8 cellular contexts compared by ENCODE assay signal in genomic region chr4:163165217-163166017, GRCh38. TPM values are rescaled to one million over a fixed set of nuclear protein-coding genes. Genes with fewer than 3 reads are reported as not detected.
A peak's percentile ranks its signal among the peaks of the same experiment; 100 is the strongest.
DNase-seq lines count a peak whose midpoint lies in the region; ATAC-seq and TF ChIP-seq lines count a peak whose summit lies in the region.

No MANE protein-coding gene starts in this region.

- CTCF ChIA-PET in activated naive CD4-positive, alpha-beta T cell treated with anti-CD3 and anti-CD28 coated beads for 36 hours (lab: Charles Lee): interaction anchor here (0.7 kb wide), 1 partner anchor 27 kb away, joined by 5 read pairs; no protein-coding TSS in a partner anchor
- CTCF ChIA-PET in activated B cell treated with CpG ODN at 0.5 μM for 24 hours (lab: Charles Lee): no interaction called here

- peak overlapping the region; percentile 95 for H3K4me3 ChIP-seq in iPS-18a (ENCODE audit: low read length)
- peak overlapping the region; percentile 63 to 94 (median 91) for H3K4me3 ChIP-seq in spleen

- H3K27ac ChIP-seq in iPS-18a (ENCODE audit: low read length) (peak overlapping the region; percentile 34), spleen (peak overlapping the region in 7 of 8 donors; percentile 80 to 92 (median 90))

- H3K9me3 Mint-ChIP-seq in activated naive CD4-positive, alpha-beta T cell treated with anti-CD3 and anti-CD28 coated beads for 36 hours: no peaks in the 10 kb centered on the region
- no peaks in the 10 kb centered on the region for H3K9me3 Mint-ChIP-seq in activated B cell treated with CpG ODN at 0.5 μM for 24 hours

- H3K36me3 ChIP-seq in iPS-18a (ENCODE audit: control insufficient read depth, low read depth, low read length) (peaks cover 31% of the 10 kb centered on the region), spleen (peaks cover 0 to 37% (median 8%) of the 10 kb centered on the region in 6 donors)

- peak overlapping the region; percentile 93 for H3K27ac Mint-ChIP-seq in activated naive CD4-positive, alpha-beta T cell treated with anti-CD3 and anti-CD28 coated beads for 36 hours
- peak overlapping the region; percentile 95 for H3K27ac Mint-ChIP-seq in activated B cell treated with CpG ODN at 0.5 μM for 24 hours

- no peak for ATAC-seq in activated B cell treated with CpG ODN at 0.5 μM for 24 hours (ENCODE audit: low read depth)
- no peak for ATAC-seq in GM19452 (IDR thresholded peaks at IDR 0.05; ENCODE audit: unreplicated experiment)
- ATAC-seq in GM18505 (IDR thresholded peaks at IDR 0.05; ENCODE audit: unreplicated experiment): no peak

- TF ChIP-seq CTCF in activated B cell treated with CpG ODN at 0.5 μM for 24 hours (IDR thresholded peaks at IDR 0.05) (no peak), spleen (IDR thresholded peaks at IDR 0.05 in 8 of 11, conservative IDR thresholded peaks at IDR 0.05 in 3 of 11) (no peak)

- H3K9me3 ChIP-seq in iPS-18a (ENCODE audit: control insufficient read depth, low read depth, low read length): no peaks in the 10 kb centered on the region
- no peaks in the 10 kb centered on the region for H3K9me3 ChIP-seq in spleen

- H3K4me3 Mint-ChIP-seq in activated naive CD4-positive, alpha-beta T cell treated with anti-CD3 and anti-CD28 coated beads for 36 hours: peak overlapping the region; percentile 86
- H3K4me3 Mint-ChIP-seq in activated B cell treated with CpG ODN at 0.5 μM for 24 hours: peak overlapping the region; percentile 91

- POLR2A ChIA-PET in activated B cell treated with CpG ODN at 0.5 μM for 24 hours (lab: Charles Lee): interaction anchor here (0.6 to 1.9 kb wide), 3 partner anchors 132 to 374 kb away, joined by 3 to 11 read pairs (median 3); partner anchors contain the start of gene TMA16

- peaks cover 51% of the 10 kb centered on the region for H3K4me1 Mint-ChIP-seq in activated naive CD4-positive, alpha-beta T cell treated with anti-CD3 and anti-CD28 coated beads for 36 hours (ENCODE audit: low read depth)
- peaks cover 27% of the 10 kb centered on the region for H3K4me1 Mint-ChIP-seq in activated B cell treated with CpG ODN at 0.5 μM for 24 hours

- TF ChIP-seq POLR2A in spleen (IDR thresholded peaks at IDR 0.05) (no peak), GM18505 (IDR thresholded peaks at IDR 0.05; ENCODE audit: borderline replicate concordance, extremely low read depth, insufficient read depth, insufficient read length) (no peak)

- H3K4me1 ChIP-seq in iPS-18a (ENCODE audit: control insufficient read depth, low read depth, low read length): peaks cover 10% of the 10 kb centered on the region
- peaks cover 8 to 62% (median 33%) of the 10 kb centered on the region in 6 donors for H3K4me1 ChIP-seq in spleen

- H3K9ac ChIP-seq in iPS-18a (ENCODE audit: low read length): peak overlapping the region; percentile 90

- intact Hi-C loops in activated naive CD4-positive, alpha-beta T cell treated with anti-CD3 and anti-CD28 coated beads for 36 hours (cut with micrococcal nuclease): loop anchor here (1.0 to 10.0 kb wide), 5 partner anchors 167 to 1947 kb away; partner anchors contain the start of genes NPY1R, TMA16 and TMEM192
- intact Hi-C loops in activated B cell treated with CpG ODN at 0.5 μM for 24 hours (cut with micrococcal nuclease) (loop anchor here (1.0 to 5.0 kb wide), 8 partner anchors 15 to 1948 kb away; partner anchors contain the start of gene TMA16), spleen (cut with DNase I; ENCODE audit: low total_unique reads) (no loop called here), head of caudate nucleus (cut with DNase I) (no loop called here)

- WGBS in spleen, 5 donors: 5 to 14% (median 8%) methylated on average over 7 of the region's 7 CpGs

- H3K27me3 Mint-ChIP-seq in activated naive CD4-positive, alpha-beta T cell treated with anti-CD3 and anti-CD28 coated beads for 36 hours (ENCODE audit: low read depth): no peaks in the 10 kb centered on the region
- no peaks in the 10 kb centered on the region for H3K27me3 Mint-ChIP-seq in activated B cell treated with CpG ODN at 0.5 μM for 24 hours

- peaks cover 36% of the 10 kb centered on the region for H3K36me3 Mint-ChIP-seq in activated naive CD4-positive, alpha-beta T cell treated with anti-CD3 and anti-CD28 coated beads for 36 hours (ENCODE audit: low read depth)
- H3K36me3 Mint-ChIP-seq in activated B cell treated with CpG ODN at 0.5 μM for 24 hours (ENCODE audit: low read depth): peaks cover 42% of the 10 kb centered on the region

- H3K27me3 ChIP-seq in iPS-18a (ENCODE audit: control insufficient read depth, insufficient read depth, low read length) (no peaks in the 10 kb centered on the region), spleen (replicated peaks in 1 of 7) (no peaks in the 10 kb centered on the region)

- no peak for DNase-seq in activated naive CD4-positive, alpha-beta T cell treated with anti-CD3 and anti-CD28 coated beads for 36 hours
- DNase-seq in activated naive CD4-positive, alpha-beta T cell treated with anti-CD3 and anti-CD28 coated beads, Interleukin-2, amount 50 U/mL, for 16 hours: no peak
- DNase-seq in activated B cell treated with CpG ODN at 0.5 μM for 24 hours: no peak
- DNase-seq in spleen: no peak
- DNase-seq in head of caudate nucleus: no peak

RNA-seq across cellular contexts. Expression of gene NAF1, which starts 1.3 kb away (rescaled TPM):
- 10 to 100 TPM; 20.1 to 20.4 TPM for total RNA-seq in activated naive CD4-positive, alpha-beta T cell treated with anti-CD3 and anti-CD28 coated beads for 36 hours
- total RNA-seq in activated B cell treated with CpG ODN at 0.5 μM for 24 hours: 21.1 and 22.7 TPM in 2 replicates
- total RNA-seq in spleen: 10 to 100 TPM; 16.3 to 31.1 (median 20.8) TPM
- polyA plus RNA-seq in spleen: 1 to 10 TPM; 2.2 to 4.7 (median 3.3) TPM

Comparison
In these comparisons a context has a peak if more than half of its experiments do, and no peak if none do; other contexts are left out.
1. intact Hi-C loops: an anchor here in activated naive CD4-positive, alpha-beta T cell treated with anti-CD3 and anti-CD28 coated beads for 36 hours (1.0 to 10.0 kb wide) and activated B cell treated with CpG ODN at 0.5 μM for 24 hours (1.0 to 5.0 kb wide); none called in spleen and head of caudate nucleus.